Comparison of ENCODE assay signal across 14 cellular contexts in the genomic region with DNA sequence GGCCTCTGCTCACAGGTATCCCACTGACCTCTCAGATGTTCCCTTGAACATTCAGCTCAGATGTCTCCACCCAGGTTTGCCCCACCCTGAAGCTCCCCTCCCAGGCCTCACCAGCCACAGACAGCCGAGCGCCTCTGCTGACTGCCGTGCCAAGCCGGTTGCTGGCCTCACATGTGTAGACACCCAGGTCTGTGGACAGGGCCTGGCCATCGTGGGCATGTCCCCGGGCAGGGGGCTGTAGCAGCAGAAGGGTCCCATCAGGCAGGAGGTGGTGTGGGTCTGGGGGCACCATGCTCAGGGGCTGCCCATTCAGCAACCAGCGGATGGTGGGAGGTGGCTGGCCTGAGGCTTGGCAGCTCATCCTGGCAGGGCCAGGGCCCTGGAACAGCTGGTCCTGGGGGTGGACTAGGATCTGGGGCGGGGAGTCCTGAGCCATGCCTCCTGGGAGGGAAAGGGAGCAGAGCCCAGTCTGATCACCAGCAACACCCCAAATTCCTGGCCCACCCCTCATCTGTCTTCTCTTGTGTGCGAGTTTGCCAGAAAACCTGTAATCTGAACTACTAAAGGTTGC. TPM values are rescaled to one million over a fixed set of nuclear protein-coding genes. Genes with fewer than 3 reads are reported as not detected.
DNase-seq lines count a peak whose midpoint lies in the region; ATAC-seq and TF ChIP-seq lines count a peak whose summit lies in the region.
"Had no signal": no experiment of that assay in that cellular context is flagged by ENCODE, and none has a peak within 500 bp of the region (broad histone marks: within the 10 kb centered on the region; RNA-seq: fewer than 3 reads in every experiment).

No MANE protein-coding gene starts in this region.

- H3K4me2 ChIP-seq in MM.1S (ENCODE audit: low read depth, low read length) = no peak overlapping the region

- TF ChIP-seq CTCF in lower leg skin (IDR thresholded peaks at IDR 0.05) = no peak
- TF ChIP-seq CTCF in MM.1S (IDR thresholded peaks at IDR 0.05; ENCODE audit: low read length) = no peak

- peaks cover 14% of the 10 kb centered on the region for H3K27me3 Mint-ChIP-seq in activated naive CD8-positive, alpha-beta T cell treated with anti-CD3 and anti-CD28 coated beads, Interleukin-2, amount 50 U/mL, for 24 hours

- no peaks in the 10 kb centered on the region for H3K79me2 ChIP-seq in MM.1S (ENCODE audit: low read length)

- H3K36me3 Mint-ChIP-seq in activated naive CD8-positive, alpha-beta T cell treated with anti-CD3 and anti-CD28 coated beads, Interleukin-2, amount 50 U/mL, for 24 hours (ENCODE audit: low read depth) = no peaks in the 10 kb centered on the region
- H3K36me3 Mint-ChIP-seq: CD8-positive, alpha-beta T cell had no signal

- H3K4me1 Mint-ChIP-seq in activated naive CD8-positive, alpha-beta T cell treated with anti-CD3 and anti-CD28 coated beads, Interleukin-2, amount 50 U/mL, for 24 hours = no peaks in the 10 kb centered on the region

- H3K4me3 Mint-ChIP-seq in activated naive CD8-positive, alpha-beta T cell treated with anti-CD3 and anti-CD28 coated beads, Interleukin-2, amount 50 U/mL, for 24 hours = no peak overlapping the region
- H3K4me3 Mint-ChIP-seq: CD8-positive, alpha-beta T cell had no signal

- H3K4me1 ChIP-seq in stomach smooth muscle (ENCODE audit: control insufficient read depth, insufficient read depth, low read length) = peaks cover 19% of the 10 kb centered on the region
- no peaks in the 10 kb centered on the region for H3K4me1 ChIP-seq in MM.1S (ENCODE audit: low read length)

- intact Hi-C loops in lower leg skin (cut with DNase I; ENCODE audit: low total_unique reads) = no loop called here

- H3K36me3 ChIP-seq in stomach smooth muscle (ENCODE audit: control insufficient read depth in 2 of 2, insufficient read depth in 2 of 2, low read length in 2 of 2) (no peaks in the 10 kb centered on the region), MM.1S (replicated peaks; ENCODE audit: insufficient read depth, low read length) (no peaks in the 10 kb centered on the region)
- H3K36me3 ChIP-seq: brain microvascular endothelial cell had no signal

- H3K27ac ChIP-seq in stomach smooth muscle (ENCODE audit: low read length) = peak overlapping the region; percentile 11
- H3K27ac ChIP-seq in MM.1S (ENCODE audit: low read length) = no peak overlapping the region

- H3F3A ChIP-seq in MM.1S (ENCODE audit: insufficient read depth, low read length) = no peaks in the 10 kb centered on the region

- H3K27me3 ChIP-seq in stomach smooth muscle (ENCODE audit: control insufficient read depth in 1 of 2, insufficient read depth in 2 of 2, low read length in 2 of 2) (no peaks in the 10 kb centered on the region), MM.1S (replicated peaks; ENCODE audit: insufficient read depth, low read length) (no peaks in the 10 kb centered on the region)
- H3K27me3 ChIP-seq: brain microvascular endothelial cell had no signal

- H3K4me3 ChIP-seq in lower leg skin (ENCODE audit: low read depth, poor library complexity, severe bottlenecking) (peak overlapping the region; percentile 2), stomach smooth muscle (ENCODE audit: low read length in 2 of 2) (peak overlapping the region in 1 of 2 donors; percentile 55), MM.1S (ENCODE audit: low read length) (no peak overlapping the region)

- H3K27ac Mint-ChIP-seq in activated naive CD8-positive, alpha-beta T cell treated with anti-CD3 and anti-CD28 coated beads, Interleukin-2, amount 50 U/mL, for 24 hours = no peak overlapping the region
- H3K27ac Mint-ChIP-seq: CD8-positive, alpha-beta T cell had no signal

- no peak overlapping the region for H3K9ac ChIP-seq in stomach smooth muscle (ENCODE audit: low read length in 2 of 2)
- no peak overlapping the region for H3K9ac ChIP-seq in MM.1S (ENCODE audit: low read length)

- TF ChIP-seq POLR2A in lower leg skin (IDR thresholded peaks at IDR 0.05) = no peak

- H4K20me1 ChIP-seq in MM.1S (ENCODE audit: insufficient read depth, low read length) = no peaks in the 10 kb centered on the region

- 44 to 63% methylated on average over 9 of the region's 9 CpGs for WGBS in lower leg skin, 2 donors

- no peaks in the 10 kb centered on the region for H3K9me3 ChIP-seq in stomach smooth muscle (ENCODE audit: control insufficient read depth in 2 of 2, low read length in 2 of 2)
- H3K9me3 ChIP-seq in MM.1S (replicated peaks; ENCODE audit: insufficient read depth, low read length) = no peaks in the 10 kb centered on the region

- no peaks in the 10 kb centered on the region for H3K9me2 ChIP-seq in MM.1S (replicated peaks; ENCODE audit: insufficient read depth, low read length)

- peak; percentile 56 for DNase-seq in M059J (ENCODE audit: low read depth)
- peak; percentile 39 for DNase-seq in ecto neural progenitor cell (ENCODE audit: low spot score)
- DNase-seq in lower leg skin (ENCODE audit: low spot score in 2 of 2) = peak in 1 of 2 donors; percentile 84
- DNase-seq in activated naive CD8-positive, alpha-beta T cell treated with anti-CD3 and anti-CD28 coated beads, Interleukin-2, amount 50 U/mL, for 24 hours = no peak
- DNase-seq in MM.1S = no peak
- no peak for DNase-seq in DMS114 treated with DMSO at 0.1 percent for 48 hours (lab: John Stamatoyannopoulos, UW; ENCODE audit: unreplicated experiment)
- DNase-seq: brain microvascular endothelial cell, MV-4-11, NCI-H748 treated with DMSO at 0.1 percent for 48 hours had no signal

- H3K9me3 Mint-ChIP-seq in activated naive CD8-positive, alpha-beta T cell treated with anti-CD3 and anti-CD28 coated beads, Interleukin-2, amount 50 U/mL, for 24 hours = no peaks in the 10 kb centered on the region
- H3K9me3 Mint-ChIP-seq: CD8-positive, alpha-beta T cell had no signal

- no peak for ATAC-seq in GM18907 (IDR thresholded peaks at IDR 0.05; ENCODE audit: unreplicated experiment)
- no peak for ATAC-seq in activated naive CD8-positive, alpha-beta T cell treated with anti-CD3 and anti-CD28 coated beads, Interleukin-2, amount 50 U/mL, for 24 hours
- ATAC-seq: CD8-positive, alpha-beta T cell had no signal

- no peak overlapping the region for H2AFZ ChIP-seq in MM.1S (ENCODE audit: low read length)

RNA-seq across cellular contexts. Expression of a gene that starts 0.8 kb away (rescaled TPM):
- total RNA-seq in M059J (2014; rRNA removed; shearing (Covaris generic)) = 0.20 and 0.99 TPM in 2 replicates
- total RNA-seq in lower leg skin = 10 to 100 TPM in 2 of 4 donors, 1 to 10 TPM in 2; 5.6 to 18.1 (median 12.0) TPM
- total RNA-seq: CD8-positive, alpha-beta T cell; T-helper 1 cell treated with Interleukin-12 subunit alpha and Interleukin-12 subunit beta and Interleukin-4 antibody, amounts not matched to agents 30 ng/mL and 1 ng/mL, for 36 hours had no signal

RNA-seq across cellular contexts. Expression of a gene that starts 22.1 kb away (rescaled TPM):
- total RNA-seq in M059J (2014; rRNA removed; shearing (Covaris generic)) = not detected in 2 replicates
- total RNA-seq in lower leg skin = not detected
- total RNA-seq: CD8-positive, alpha-beta T cell; T-helper 1 cell treated with Interleukin-12 subunit alpha and Interleukin-12 subunit beta and Interleukin-4 antibody, amounts not matched to agents 30 ng/mL and 1 ng/mL, for 36 hours had no signal

RNA-seq across cellular contexts. Expression of a gene that starts 31.7 kb away (rescaled TPM):
- total RNA-seq in M059J (2014; rRNA removed; shearing (Covaris generic)) = 2.7 and 7.0 TPM in 2 replicates
- 1 to 10 TPM; 1.9 to 5.3 (median 3.3) TPM for total RNA-seq in lower leg skin

RNA-seq across cellular contexts. Expression of a gene that starts 38.9 kb away (rescaled TPM):
- total RNA-seq in M059J (2014; rRNA removed; shearing (Covaris generic)) = not detected in 2 replicates
- 1 to 10 TPM in 1 of 4 donors, under 1 TPM in 2, not detected in 1; 0.06 to 1.9 (median 0.97) TPM for total RNA-seq in lower leg skin
- total RNA-seq: CD8-positive, alpha-beta T cell; glomerular endothelial cell; T-helper 1 cell treated with Interleukin-12 subunit alpha and Interleukin-12 subunit beta and Interleukin-4 antibody, amounts not matched to agents 30 ng/mL and 1 ng/mL, for 36 hours had no signal

RNA-seq across cellular contexts. Expression of a gene that starts 57.1 kb away (rescaled TPM):
- 6.1 and 7.6 TPM in 2 replicates for total RNA-seq in M059J (2014; rRNA removed; shearing (Covaris generic))
- total RNA-seq in lower leg skin = 1 to 10 TPM; 2.1 to 4.2 (median 2.9) TPM

Comparison
In these comparisons a context has a peak if more than half of its experiments do, and no peak if none do; other contexts are left out.
1. DNase-seq: peak in M059J (single experiment) and ecto neural progenitor cell (single experiment); none in activated naive CD8-positive, alpha-beta T cell treated with anti-CD3 and anti-CD28 coated beads, Interleukin-2, amount 50 U/mL, for 24 hours (single experiment), MM.1S (single experiment) and DMS114 treated with DMSO at 0.1 percent for 48 hours (single experiment).